Comparison of ENCODE assay signal across 7 cellular contexts in the genomic region with DNA sequence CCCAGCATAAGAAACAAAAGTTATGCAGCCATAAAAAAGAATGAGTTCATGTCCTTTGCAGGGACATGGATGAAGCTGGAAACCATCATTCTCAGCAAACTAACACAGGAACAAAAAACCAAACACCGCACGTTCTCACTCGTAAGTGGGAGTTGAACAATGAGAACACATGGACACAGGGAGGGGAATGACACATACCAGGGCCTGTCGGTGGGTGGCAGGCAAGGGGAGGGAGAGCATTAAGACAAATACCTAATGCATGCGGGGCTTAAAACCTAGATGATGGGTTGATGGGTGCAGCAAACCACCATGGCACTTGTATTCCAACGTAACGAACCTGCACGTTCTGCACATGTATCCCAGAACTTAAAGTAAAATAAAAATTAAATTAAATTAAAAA. TPM values are rescaled to one million over a fixed set of nuclear protein-coding genes. Genes with fewer than 3 reads are reported as not detected.
"Had no signal": no experiment of that assay in that cellular context is flagged by ENCODE, and none has a peak within 500 bp of the region (broad histone marks: within the 10 kb centered on the region; RNA-seq: fewer than 3 reads in every experiment).

No MANE protein-coding gene starts in this region.

RNA-seq across cellular contexts. Expression of a gene that starts 19.4 kb away (rescaled TPM):
- total RNA-seq: cerebellum, dermis microvascular lymphatic vessel endothelial cell, glomerular endothelial cell, lung microvascular endothelial cell, pancreas, renal cortical epithelial cell, tibial nerve had no signal
